Comparison of ENCODE assay signal across 8 cellular contexts in the genomic region with DNA sequence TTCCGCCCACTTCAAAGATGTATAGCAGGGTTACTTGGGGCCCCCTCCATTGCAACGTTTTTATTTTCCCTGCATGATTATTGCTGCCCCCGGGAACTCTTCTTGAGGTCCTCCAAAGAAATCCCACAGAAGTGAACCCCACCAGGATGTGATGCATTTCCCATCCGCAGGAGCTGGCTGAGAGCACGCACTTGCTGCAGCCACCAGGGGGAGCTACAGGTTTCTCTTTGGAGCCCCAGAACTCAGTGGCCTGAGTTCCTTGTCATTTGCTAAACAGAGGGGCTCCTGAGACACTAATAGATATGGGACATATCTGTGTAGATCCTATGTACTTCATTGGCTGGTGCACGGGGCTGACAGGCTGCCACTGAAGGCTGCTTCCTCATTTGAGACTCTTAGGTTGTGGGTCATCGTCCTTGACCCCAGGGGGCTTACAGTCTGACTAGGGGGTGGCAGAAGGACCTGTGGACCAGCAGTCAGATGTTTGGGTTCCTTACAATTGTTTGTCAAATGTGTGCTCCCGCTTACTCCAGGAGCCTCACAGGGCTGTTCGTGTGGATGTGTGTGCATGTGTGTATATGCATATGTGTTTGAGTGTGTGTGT. TPM values are rescaled to one million over a fixed set of nuclear protein-coding genes. Genes with fewer than 3 reads are reported as not detected.
DNase-seq lines count a peak whose midpoint lies in the region; ATAC-seq and TF ChIP-seq lines count a peak whose summit lies in the region.

No MANE protein-coding gene starts in this region.

- H3K4me1 Mint-ChIP-seq in activated CD4-positive, alpha-beta T cell treated with anti-CD3 and anti-CD28 coated beads for 36 hours: peaks cover 7% of the 10 kb centered on the region

- POLR2A ChIA-PET in activated CD4-positive, alpha-beta T cell treated with anti-CD3 and anti-CD28 coated beads for 36 hours (lab: Charles Lee): interaction anchor here (0.6 kb wide), 1 partner anchor 21 kb away, joined by 4 read pairs; no protein-coding TSS in a partner anchor

- ATAC-seq in GM18520 (IDR thresholded peaks at IDR 0.05; ENCODE audit: unreplicated experiment): peak; percentile 60
- ATAC-seq in HG03135 (IDR thresholded peaks at IDR 0.05; ENCODE audit: unreplicated experiment): peak; percentile 63
- ATAC-seq in activated CD4-positive, alpha-beta T cell treated with anti-CD3 and anti-CD28 coated beads for 36 hours: peak; percentile 68

- TF ChIP-seq POLR2A in lower leg skin (IDR thresholded peaks at IDR 0.05): no peak

- CTCF ChIA-PET in activated CD4-positive, alpha-beta T cell treated with anti-CD3 and anti-CD28 coated beads for 36 hours (lab: Charles Lee): interaction anchor here (0.6 to 7.5 kb wide), 27 partner anchors 9 to 703 kb away, joined by 3 to 114 read pairs (median 4); a partner anchor contains a TSS

- H3K4me3 Mint-ChIP-seq in activated CD4-positive, alpha-beta T cell treated with anti-CD3 and anti-CD28 coated beads for 36 hours: no peak overlapping the region

- no peak overlapping the region for H3K4me3 ChIP-seq in choroid plexus epithelial cell (ENCODE audit: low read depth, low read length)
- H3K4me3 ChIP-seq in lower leg skin (ENCODE audit: low read depth, poor library complexity, severe bottlenecking): no peak overlapping the region

- no peaks in the 10 kb centered on the region for H3K36me3 Mint-ChIP-seq in activated CD4-positive, alpha-beta T cell treated with anti-CD3 and anti-CD28 coated beads for 36 hours (ENCODE audit: low read depth)

- peaks cover 25% of the 10 kb centered on the region for H3K27me3 Mint-ChIP-seq in activated CD4-positive, alpha-beta T cell treated with anti-CD3 and anti-CD28 coated beads for 36 hours

- intact Hi-C loops in activated CD4-positive, alpha-beta T cell treated with anti-CD3 and anti-CD28 coated beads for 36 hours (cut with DNase I, micrococcal nuclease): loop anchor here (1.0 to 10.0 kb wide), 2 partner anchors 208 to 379 kb away; a partner anchor contains a TSS
- intact Hi-C loops in lower leg skin (cut with DNase I; ENCODE audit: low total_unique reads): loop anchor here (2.0 kb wide), 1 partner anchor 378 kb away; no protein-coding TSS in a partner anchor

- DNase-seq in AG08395 (ENCODE audit: low spot score) (peak; percentile 83), NCI-H345 (lab: John Stamatoyannopoulos, UW) (peak; percentile 61), choroid plexus epithelial cell (ENCODE audit: low read depth) (peak; percentile 79), lower leg skin (ENCODE audit: low spot score in 2 of 2) (peak; percentile 54 to 91)
- peak; percentile 86 for DNase-seq in activated CD4-positive, alpha-beta T cell treated with anti-CD3 and anti-CD28 coated beads for 36 hours
- DNase-seq in stimulated activated CD8-positive, alpha-beta memory T cell treated with anti-CD3 and anti-CD28 coated beads, Interleukin-12 subunit alpha, Interleukin-12 subunit beta, amount 100 ng/mL, for 4 hours (ENCODE audit: low read depth): peak; percentile 19

- H3K27ac Mint-ChIP-seq in activated CD4-positive, alpha-beta T cell treated with anti-CD3 and anti-CD28 coated beads for 36 hours: no peak overlapping the region

- 20 to 34% methylated on average over 9 of the region's 9 CpGs for WGBS in lower leg skin, 2 donors

- no peaks in the 10 kb centered on the region for H3K9me3 Mint-ChIP-seq in activated CD4-positive, alpha-beta T cell treated with anti-CD3 and anti-CD28 coated beads for 36 hours (ENCODE audit: low read depth)

- peak; percentile 99 for TF ChIP-seq CTCF in choroid plexus epithelial cell (conservative IDR thresholded peaks at IDR 0.05; ENCODE audit: low read depth, low read length)
- TF ChIP-seq CTCF in lower leg skin (IDR thresholded peaks at IDR 0.05): peak in 1 of 3 donors; percentile 38

RNA-seq across cellular contexts. Expression of a gene that starts 52.3 kb away (rescaled TPM):
- total RNA-seq in activated CD4-positive, alpha-beta T cell treated with anti-CD3 and anti-CD28 coated beads for 36 hours: not detected
- 1 to 10 TPM in 1 of 4 donors, under 1 TPM in 1, not detected in 2; 0.06 to 4.4 TPM for total RNA-seq in lower leg skin

RNA-seq across cellular contexts. Expression of a gene that starts 54.6 kb away (rescaled TPM):
- under 1 TPM; 0.41 to 0.74 TPM for total RNA-seq in activated CD4-positive, alpha-beta T cell treated with anti-CD3 and anti-CD28 coated beads for 36 hours
- 1 to 10 TPM; 6.4 to 9.9 (median 9.5) TPM for total RNA-seq in lower leg skin

Comparison
In these comparisons a context has a peak if more than half of its experiments do, and no peak if none do; other contexts are left out.
1. DNase-seq: peak in every context shown above with its lines; median percentile 86 in activated CD4-positive, alpha-beta T cell treated with anti-CD3 and anti-CD28 coated beads for 36 hours; 83 in AG08395; 79 in choroid plexus epithelial cell; 72 in lower leg skin; 61 in NCI-H345; 19 in stimulated activated CD8-positive, alpha-beta memory T cell treated with anti-CD3 and anti-CD28 coated beads, Interleukin-12 subunit alpha, Interleukin-12 subunit beta, amount 100 ng/mL, for 4 hours.
2. RNA of a gene that starts 54.6 kb away (total RNA-seq): 6.4 to 9.9 TPM in lower leg skin; 0.41 to 0.74 TPM in activated CD4-positive, alpha-beta T cell treated with anti-CD3 and anti-CD28 coated beads for 36 hours; every median in the first group is over 4 times any median in the second.
3. Peak in every context shown above with its lines, with median percentiles within 50 percentile points of each other: ATAC-seq.